In genomic region chr17:50114401-50114800, GRCh38 we compare ENCODE assay signal across 14 cellular contexts. TPM values are rescaled to one million over a fixed set of nuclear protein-coding genes. Genes with fewer than 3 reads are reported as not detected.
"Had no signal": no experiment of that assay in that cellular context is flagged by ENCODE, and none has a peak within 500 bp of the region (broad histone marks: within the 10 kb centered on the region; RNA-seq: fewer than 3 reads in every experiment).

No MANE protein-coding gene starts in this region.

- FAIRE-seq: bronchial epithelial cell had no signal

- DNase-seq: activated CD4-positive, CD25-positive, alpha-beta regulatory T cell; activated naive CD4-positive, alpha-beta T cell treated with anti-CD3 and anti-CD28 coated beads, Interleukin-2, amount 50 U/mL, for 16 hours; activated naive CD8-positive, alpha-beta T cell treated with anti-CD3 and anti-CD28 coated beads, Interleukin-2, amount 10 ng/mL, durations not matched to agents 7 days and 5 days; activated T-cell treated with anti-CD3 and anti-CD28 coated beads for 4 hours; NCI-H187 treated with DMSO at 0.1 percent for 48 hours; NCI-H2081 treated with DMSO at 0.1 percent for 48 hours had no signal

- H3K4me3 ChIP-seq: adrenal gland, Peyer's patch had no signal

- H3K27me3 ChIP-seq: adrenal gland, Peyer's patch had no signal

- H3K9me3 ChIP-seq: adrenal gland, Peyer's patch had no signal

- H3K27ac ChIP-seq: Peyer's patch, RWPE1, VCaP had no signal

RNA-seq across cellular contexts. Expression of gene SGCA, which starts 51.4 kb away (rescaled TPM):
- total RNA-seq: activated CD8-positive, alpha-beta memory T cell treated with anti-CD3 and anti-CD28 coated beads for 36 hours; activated naive CD8-positive, alpha-beta T cell treated with anti-CD3 and anti-CD28 coated beads, Interleukin-2, amount 10 ng/mL, durations not matched to agents 7 days and 5 days; bronchial epithelial cell; M059J; SK-MEL-5 had no signal
